22 cellular contexts compared by ENCODE assay signal in genomic region chr4:166481014-166481507, GRCh38.
"Had no signal": no experiment of that assay in that cellular context is flagged by ENCODE, and none has a peak within 500 bp of the region (broad histone marks: within the 10 kb centered on the region; RNA-seq: fewer than 3 reads in every experiment).

No MANE protein-coding gene starts in this region.

- FAIRE-seq: endometrium, keratinocyte, TTC549 had no signal

- H3K4me3 ChIP-seq: body of pancreas, colonic mucosa, gastroesophageal sphincter, mucosa of descending colon, skin epidermis, tibial nerve, vagina had no signal

- H3K9me3 ChIP-seq: body of pancreas, colonic mucosa, gastroesophageal sphincter, mucosa of descending colon, tibial nerve, vagina had no signal

- DNase-seq: activated CD4-positive, alpha-beta T cell treated with anti-CD3 and anti-CD28 coated beads, Interleukin-2, amount 50 U/mL, for 1 hour; activated CD8-positive, alpha-beta memory T cell treated with anti-CD3 and anti-CD28 coated beads for 24 hours; activated naive CD8-positive, alpha-beta T cell treated with anti-CD3 and anti-CD28 coated beads for 36 hours; amygdala; body of pancreas; central memory CD4-positive, alpha-beta T cell; colonic mucosa; mucosa of descending colon; naive thymus-derived CD4-positive, alpha-beta T cell; right cardiac atrium; stimulated activated CD4-positive, alpha-beta T cell treated with anti-CD3 and anti-CD28 coated beads, Interleukin-15, amount 100 ng/mL, for 24 hours; stimulated activated CD4-positive, alpha-beta T cell treated with anti-CD3 and anti-CD28 coated beads, Interleukin-4, amount 100 ng/mL, for 1 hour; stimulated activated naive CD4-positive, alpha-beta T cell treated with Interleukin-2 at 50 U/mL for 16 hours; substantia nigra had no signal

- ATAC-seq: body of pancreas; gastroesophageal sphincter; left lobe of liver; mucosa of descending colon; naive thymus-derived CD4-positive, alpha-beta T cell; right cardiac atrium had no signal

- H3K36me3 ChIP-seq: colonic mucosa, gastroesophageal sphincter, tibial nerve, vagina had no signal

- H3K27me3 ChIP-seq: body of pancreas, colonic mucosa, gastroesophageal sphincter, tibial nerve, vagina had no signal

- H3K27ac ChIP-seq: body of pancreas, colonic mucosa, gastroesophageal sphincter, skin epidermis, tibial nerve, vagina had no signal

- H3K4me1 ChIP-seq: colonic mucosa, gastroesophageal sphincter, tibial nerve, vagina had no signal
